2 cellular contexts compared by ENCODE assay signal in the genomic region with DNA sequence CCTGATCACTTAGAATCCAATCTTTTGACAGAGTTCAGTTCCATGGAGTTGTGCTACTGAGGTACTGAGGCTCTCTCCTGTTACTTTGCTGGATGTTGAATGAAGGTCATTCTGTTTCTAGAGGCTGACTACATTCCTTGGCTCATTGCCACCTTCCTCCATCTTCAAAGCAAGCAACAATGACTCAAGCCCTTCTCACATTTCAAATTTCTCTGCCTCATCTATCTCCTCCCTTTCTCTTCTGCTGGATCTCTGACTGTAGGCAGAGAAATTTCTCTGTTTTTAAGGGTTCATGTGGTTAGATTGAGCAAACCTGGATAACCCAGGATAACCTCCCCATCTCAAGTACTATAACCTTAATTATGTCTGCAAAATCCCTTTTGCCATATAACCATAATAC.
TF ChIP-seq lines count a peak whose summit lies in the region.

No MANE protein-coding gene starts in this region.

TF ChIP-seq in HCT116, 20 proteins besides CTCF, POLR2A, EP300 and RAD21 (continued from another document):
- no peak for TF ChIP-seq YY1 (IDR thresholded peaks at IDR 0.05; ENCODE audit: extremely low read depth, insufficient replicate concordance, low read depth, low read length)
- no peak; the same call in 1 of the 2 replicates for TF ChIP-seq ELF1 (IDR thresholded peaks at IDR 0.05; ENCODE audit: borderline replicate concordance, low read depth)
- TF ChIP-seq ZNF274 (IDR thresholded peaks at IDR 0.05; ENCODE audit: low read depth, low read length) = no peak
- TF ChIP-seq POLR2AphosphoS5 (IDR thresholded peaks at IDR 0.05; ENCODE audit: low read depth, low read length) = peak; percentile 57; the same call in 1 of the 2 replicates
- TF ChIP-seq, protein P1, sequence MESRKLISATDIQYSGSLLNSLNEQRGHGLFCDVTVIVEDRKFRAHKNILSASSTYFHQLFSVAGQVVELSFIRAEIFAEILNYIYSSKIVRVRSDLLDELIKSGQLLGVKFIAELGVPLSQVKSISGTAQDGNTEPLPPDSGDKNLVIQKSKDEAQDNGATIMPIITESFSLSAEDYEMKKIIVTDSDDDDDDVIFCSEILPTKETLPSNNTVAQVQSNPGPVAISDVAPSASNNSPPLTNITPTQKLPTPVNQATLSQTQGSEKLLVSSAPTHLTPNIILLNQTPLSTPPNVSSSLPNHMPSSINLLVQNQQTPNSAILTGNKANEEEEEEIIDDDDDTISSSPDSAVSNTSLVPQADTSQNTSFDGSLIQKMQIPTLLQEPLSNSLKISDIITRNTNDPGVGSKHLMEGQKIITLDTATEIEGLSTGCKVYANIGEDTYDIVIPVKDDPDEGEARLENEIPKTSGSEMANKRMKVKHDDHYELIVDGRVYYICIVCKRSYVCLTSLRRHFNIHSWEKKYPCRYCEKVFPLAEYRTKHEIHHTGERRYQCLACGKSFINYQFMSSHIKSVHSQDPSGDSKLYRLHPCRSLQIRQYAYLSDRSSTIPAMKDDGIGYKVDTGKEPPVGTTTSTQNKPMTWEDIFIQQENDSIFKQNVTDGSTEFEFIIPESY (IDR thresholded peaks at IDR 0.05; ENCODE audit: extremely low read depth, insufficient replicate concordance, low read length) = no peak
- TF ChIP-seq, protein P2, sequence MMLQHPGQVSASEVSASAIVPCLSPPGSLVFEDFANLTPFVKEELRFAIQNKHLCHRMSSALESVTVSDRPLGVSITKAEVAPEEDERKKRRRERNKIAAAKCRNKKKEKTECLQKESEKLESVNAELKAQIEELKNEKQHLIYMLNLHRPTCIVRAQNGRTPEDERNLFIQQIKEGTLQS (IDR thresholded peaks at IDR 0.05) = no peak
- peak; percentile 49 for TF ChIP-seq CEBPB (IDR thresholded peaks at IDR 0.05; ENCODE audit: low read depth)
- TF ChIP-seq, protein P3, sequence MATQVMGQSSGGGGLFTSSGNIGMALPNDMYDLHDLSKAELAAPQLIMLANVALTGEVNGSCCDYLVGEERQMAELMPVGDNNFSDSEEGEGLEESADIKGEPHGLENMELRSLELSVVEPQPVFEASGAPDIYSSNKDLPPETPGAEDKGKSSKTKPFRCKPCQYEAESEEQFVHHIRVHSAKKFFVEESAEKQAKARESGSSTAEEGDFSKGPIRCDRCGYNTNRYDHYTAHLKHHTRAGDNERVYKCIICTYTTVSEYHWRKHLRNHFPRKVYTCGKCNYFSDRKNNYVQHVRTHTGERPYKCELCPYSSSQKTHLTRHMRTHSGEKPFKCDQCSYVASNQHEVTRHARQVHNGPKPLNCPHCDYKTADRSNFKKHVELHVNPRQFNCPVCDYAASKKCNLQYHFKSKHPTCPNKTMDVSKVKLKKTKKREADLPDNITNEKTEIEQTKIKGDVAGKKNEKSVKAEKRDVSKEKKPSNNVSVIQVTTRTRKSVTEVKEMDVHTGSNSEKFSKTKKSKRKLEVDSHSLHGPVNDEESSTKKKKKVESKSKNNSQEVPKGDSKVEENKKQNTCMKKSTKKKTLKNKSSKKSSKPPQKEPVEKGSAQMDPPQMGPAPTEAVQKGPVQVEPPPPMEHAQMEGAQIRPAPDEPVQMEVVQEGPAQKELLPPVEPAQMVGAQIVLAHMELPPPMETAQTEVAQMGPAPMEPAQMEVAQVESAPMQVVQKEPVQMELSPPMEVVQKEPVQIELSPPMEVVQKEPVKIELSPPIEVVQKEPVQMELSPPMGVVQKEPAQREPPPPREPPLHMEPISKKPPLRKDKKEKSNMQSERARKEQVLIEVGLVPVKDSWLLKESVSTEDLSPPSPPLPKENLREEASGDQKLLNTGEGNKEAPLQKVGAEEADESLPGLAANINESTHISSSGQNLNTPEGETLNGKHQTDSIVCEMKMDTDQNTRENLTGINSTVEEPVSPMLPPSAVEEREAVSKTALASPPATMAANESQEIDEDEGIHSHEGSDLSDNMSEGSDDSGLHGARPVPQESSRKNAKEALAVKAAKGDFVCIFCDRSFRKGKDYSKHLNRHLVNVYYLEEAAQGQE (IDR thresholded peaks at IDR 0.05; ENCODE audit: low read depth) = no peak
- TF ChIP-seq TCF7L2 (IDR thresholded peaks at IDR 0.05; ENCODE audit: borderline replicate concordance, extremely low read depth, insufficient read depth, insufficient read length) = peak; percentile 95
- peak; percentile 55 for TF ChIP-seq SP1 (IDR thresholded peaks at IDR 0.05; ENCODE audit: low read depth)
- no peak for TF ChIP-seq ZFX (IDR thresholded peaks at IDR 0.05)
- TF ChIP-seq EZH2phosphoT487 (IDR thresholded peaks at IDR 0.05; ENCODE audit: borderline replicate concordance) = no peak
- no peak for TF ChIP-seq SIN3A (IDR thresholded peaks at IDR 0.05; ENCODE audit: low read depth)
- TF ChIP-seq FOSL1 (IDR thresholded peaks at IDR 0.05; ENCODE audit: low read depth) = peak; percentile 78
- peak; percentile 76 for TF ChIP-seq CBX3 (IDR thresholded peaks at IDR 0.05; ENCODE audit: low read depth)
- peak; percentile 64; the same call in 1 of the 2 replicates for TF ChIP-seq JUND (IDR thresholded peaks at IDR 0.05)
- no peak for TF ChIP-seq EZH2 (IDR thresholded peaks at IDR 0.05)

TF ChIP-seq in endothelial cell of umbilical vein, 7 proteins besides CTCF, POLR2A, EP300 and RAD21 (continued from another document):
- TF ChIP-seq, protein P4, sequence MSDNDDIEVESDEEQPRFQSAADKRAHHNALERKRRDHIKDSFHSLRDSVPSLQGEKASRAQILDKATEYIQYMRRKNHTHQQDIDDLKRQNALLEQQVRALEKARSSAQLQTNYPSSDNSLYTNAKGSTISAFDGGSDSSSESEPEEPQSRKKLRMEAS (IDR thresholded peaks at IDR 0.05; ENCODE audit: insufficient read depth, insufficient read length) = no peak
- TF ChIP-seq FOS (IDR thresholded peaks at IDR 0.05; ENCODE audit: borderline replicate concordance, insufficient read depth, low read length) (no peak), JUN (IDR thresholded peaks at IDR 0.05; ENCODE audit: borderline replicate concordance, insufficient read depth, insufficient read length, low read depth) (no peak), MYC (IDR thresholded peaks at IDR 0.05; ENCODE audit: low read depth, low read length) (no peak), EZH2 (IDR thresholded peaks at IDR 0.05; ENCODE audit: borderline replicate concordance, low read depth, low read length, severe bottlenecking) (no peak)
